Comparison of ENCODE assay signal across 14 cellular contexts in the genomic region with DNA sequence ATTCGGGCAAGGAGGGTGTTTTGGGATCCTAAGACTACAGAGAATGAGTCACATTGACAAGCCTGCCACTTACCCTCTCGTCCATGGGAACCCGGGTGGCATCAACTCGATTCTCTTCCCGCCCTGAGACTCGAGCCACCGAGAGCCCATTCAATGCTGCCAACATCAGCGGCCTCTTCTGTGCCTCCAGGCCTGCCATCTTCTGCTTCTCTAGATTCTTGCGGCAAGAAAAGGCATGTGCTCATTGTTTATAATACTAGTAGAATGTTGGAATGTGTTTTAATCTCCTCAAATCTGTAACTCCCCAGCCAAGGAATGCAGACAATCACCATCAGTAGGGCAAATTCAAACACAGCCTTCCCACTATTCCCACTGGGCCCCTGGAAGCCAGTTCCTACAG.
DNase-seq lines count a peak whose midpoint lies in the region; ATAC-seq, FAIRE-seq and TF ChIP-seq lines count a peak whose summit lies in the region.
"Had no signal": no experiment of that assay in that cellular context is flagged by ENCODE, and none has a peak within 500 bp of the region (broad histone marks: within the 10 kb centered on the region; RNA-seq: fewer than 3 reads in every experiment).

No MANE protein-coding gene starts in this region.

- no peak overlapping the region for H3K4ac ChIP-seq in neuronal stem cell (ENCODE audit: low read length)

- no peak overlapping the region for H3K9ac ChIP-seq in neuronal stem cell (ENCODE audit: low read depth, low read length, poor library complexity)

- no peak overlapping the region for H3K23ac ChIP-seq in neuronal stem cell (ENCODE audit: low read depth, low read length, poor library complexity)

- no peaks in the 10 kb centered on the region for H3K9me2 ChIP-seq in hepatocyte (replicated peaks; ENCODE audit: insufficient read depth)

- TF ChIP-seq CTCF in hepatocyte (IDR thresholded peaks at IDR 0.05; ENCODE audit: poor library complexity): no peak

- H2AFZ ChIP-seq in hepatocyte (no peak overlapping the region), neuronal stem cell (ENCODE audit: low read length) (no peak overlapping the region)

- DNase-seq in H4 (ENCODE audit: low spot score) (peak; percentile 85), astrocyte of the hippocampus (ENCODE audit: low read depth, low spot score) (peak; percentile 91), hepatocyte (ENCODE audit: low spot score) (no peak), urothelium cell line (ENCODE audit: low spot score) (peak; percentile 20), NCI-H1694 (lab: John Stamatoyannopoulos, UW) (no peak), neuronal stem cell (ENCODE audit: low spot score) (no peak)
- DNase-seq: cortex of kidney; Kasumi-1; naive thymus-derived CD4-positive, alpha-beta T cell; sigmoid colon had no signal

- H3K4me1 ChIP-seq in hepatocyte (ENCODE audit: insufficient read depth) (peaks cover 10% of the 10 kb centered on the region), neuronal stem cell (ENCODE audit: control insufficient read depth in 2 of 2, insufficient read depth in 1 of 2, low read depth in 1 of 2, low read length in 2 of 2) (peaks cover 0 to 2% of the 10 kb centered on the region in 2 donors)

- H4K20me1 ChIP-seq in hepatocyte (ENCODE audit: insufficient read depth, poor library complexity, severe bottlenecking): no peaks in the 10 kb centered on the region

- H3K4me2 ChIP-seq in hepatocyte: peak overlapping the region; percentile 3
- H3K4me2 ChIP-seq in neuronal stem cell (ENCODE audit: insufficient read depth, low read length, poor library complexity, severe bottlenecking): no peak overlapping the region

- H3K36me3 ChIP-seq in hepatocyte (replicated peaks; ENCODE audit: insufficient read depth, low read depth): peaks cover 5% of the 10 kb centered on the region
- peaks cover 7 to 84% of the 10 kb centered on the region in 2 donors for H3K36me3 ChIP-seq in neuronal stem cell (replicated peaks in 1 of 2; ENCODE audit: control insufficient read depth in 2 of 2, insufficient read depth in 2 of 2, low read length in 2 of 2)

- H3K79me2 ChIP-seq in hepatocyte: no peaks in the 10 kb centered on the region

- ATAC-seq in HG03196 (IDR thresholded peaks at IDR 0.05; ENCODE audit: unreplicated experiment): no peak
- ATAC-seq: activated naive CD4-positive, alpha-beta T cell treated with anti-CD3 and anti-CD28 coated beads, Interleukin-2, amount 50 U/mL, for 72 hours; naive thymus-derived CD4-positive, alpha-beta T cell; WTC11 had no signal

- H2AK5ac ChIP-seq in neuronal stem cell (ENCODE audit: low read depth, low read length): no peak overlapping the region

- H3K27ac ChIP-seq in hepatocyte (no peak overlapping the region), neuronal stem cell (replicated peaks; ENCODE audit: low read length) (no peak overlapping the region)

- H2BK12ac ChIP-seq in neuronal stem cell (ENCODE audit: low read length): no peak overlapping the region

- no peak for FAIRE-seq in urothelium cell line (lab: Jason Lieb, UNC)
- FAIRE-seq: frontal cortex had no signal

- H2BK15ac ChIP-seq in neuronal stem cell (ENCODE audit: low read length): no peak overlapping the region

- no peak overlapping the region for H3K14ac ChIP-seq in neuronal stem cell (ENCODE audit: low read length)

- H3K9me3 ChIP-seq in hepatocyte (ENCODE audit: low read depth) (no peaks in the 10 kb centered on the region), neuronal stem cell (replicated peaks in 1 of 2; ENCODE audit: control insufficient read depth in 2 of 2, insufficient read depth in 1 of 2, low read depth in 1 of 2, low read length in 2 of 2) (no peaks in the 10 kb centered on the region)
- H3K9me3 ChIP-seq: sigmoid colon had no signal

- H2BK120ac ChIP-seq in neuronal stem cell (ENCODE audit: low read depth, low read length): no peak overlapping the region

- no peaks in the 10 kb centered on the region for H3K79me1 ChIP-seq in neuronal stem cell (ENCODE audit: low read depth, low read length)

- no peak overlapping the region for H3K18ac ChIP-seq in neuronal stem cell (ENCODE audit: low read length)

- H3K27me3 ChIP-seq in hepatocyte: no peaks in the 10 kb centered on the region
- H3K27me3 ChIP-seq in neuronal stem cell (ENCODE audit: control insufficient read depth in 3 of 3, insufficient read depth in 3 of 3, low read depth in 1 of 3, low read length in 3 of 3): no peaks in the 10 kb centered on the region
- H3K27me3 ChIP-seq: sigmoid colon had no signal

- H2BK5ac ChIP-seq in neuronal stem cell (ENCODE audit: low read length): no peak overlapping the region

- no peak overlapping the region for H4K91ac ChIP-seq in neuronal stem cell (ENCODE audit: low read depth, low read length, poor library complexity)

- H4K8ac ChIP-seq in neuronal stem cell (ENCODE audit: low read depth, low read length): no peak overlapping the region

- H3K4me3 ChIP-seq in hepatocyte (no peak overlapping the region), neuronal stem cell (ENCODE audit: low read length in 2 of 2) (no peak overlapping the region)
- H3K4me3 ChIP-seq: sigmoid colon had no signal

- WGBS in hepatocyte (ENCODE audit: low lambda C conversion rate, missing lambda C conversion rate): 72% methylated on average over 9 of the region's 9 CpGs
- no CpG with 5 or more reads among the region's 9 CpGs for WGBS in neuronal stem cell (ENCODE audit: extremely low coverage in 2 of 2, insufficient read length in 2 of 2, insufficient replicate concordance in 1 of 2), 2 donors

Comparison
In these comparisons a context has a peak if more than half of its experiments do, and no peak if none do; other contexts are left out.
1. DNase-seq: peak in H4 (single experiment), astrocyte of the hippocampus (single experiment) and urothelium cell line (single experiment); none in hepatocyte (single experiment), NCI-H1694 (single experiment) and neuronal stem cell (single experiment).